ENCODE assay signal across 1 cellular context in the genomic region with DNA sequence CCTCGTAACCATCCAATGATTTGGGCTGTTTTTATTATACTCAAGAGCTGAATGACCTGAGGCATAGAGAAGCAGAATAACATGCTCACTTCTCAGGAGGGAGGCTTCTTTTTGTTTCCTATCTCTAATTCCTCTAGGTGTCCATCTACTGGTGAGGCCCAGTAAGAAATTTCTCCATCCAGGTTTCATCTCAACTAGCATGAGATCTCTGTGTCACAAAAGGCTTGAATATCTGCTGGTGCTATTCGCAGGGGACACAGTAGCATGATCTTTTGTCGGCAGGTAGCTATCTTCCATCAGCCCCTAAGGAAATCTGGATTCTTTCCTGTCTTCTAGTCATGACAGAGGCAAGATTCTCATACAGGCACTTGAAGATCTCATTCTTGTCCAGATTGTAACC.
TF ChIP-seq lines count a peak whose summit lies in the region.

No MANE protein-coding gene starts in this region.

TF ChIP-seq in GM23338, 12 proteins besides CTCF, POLR2A, EP300 and RAD21:
- TF ChIP-seq, protein P1, sequence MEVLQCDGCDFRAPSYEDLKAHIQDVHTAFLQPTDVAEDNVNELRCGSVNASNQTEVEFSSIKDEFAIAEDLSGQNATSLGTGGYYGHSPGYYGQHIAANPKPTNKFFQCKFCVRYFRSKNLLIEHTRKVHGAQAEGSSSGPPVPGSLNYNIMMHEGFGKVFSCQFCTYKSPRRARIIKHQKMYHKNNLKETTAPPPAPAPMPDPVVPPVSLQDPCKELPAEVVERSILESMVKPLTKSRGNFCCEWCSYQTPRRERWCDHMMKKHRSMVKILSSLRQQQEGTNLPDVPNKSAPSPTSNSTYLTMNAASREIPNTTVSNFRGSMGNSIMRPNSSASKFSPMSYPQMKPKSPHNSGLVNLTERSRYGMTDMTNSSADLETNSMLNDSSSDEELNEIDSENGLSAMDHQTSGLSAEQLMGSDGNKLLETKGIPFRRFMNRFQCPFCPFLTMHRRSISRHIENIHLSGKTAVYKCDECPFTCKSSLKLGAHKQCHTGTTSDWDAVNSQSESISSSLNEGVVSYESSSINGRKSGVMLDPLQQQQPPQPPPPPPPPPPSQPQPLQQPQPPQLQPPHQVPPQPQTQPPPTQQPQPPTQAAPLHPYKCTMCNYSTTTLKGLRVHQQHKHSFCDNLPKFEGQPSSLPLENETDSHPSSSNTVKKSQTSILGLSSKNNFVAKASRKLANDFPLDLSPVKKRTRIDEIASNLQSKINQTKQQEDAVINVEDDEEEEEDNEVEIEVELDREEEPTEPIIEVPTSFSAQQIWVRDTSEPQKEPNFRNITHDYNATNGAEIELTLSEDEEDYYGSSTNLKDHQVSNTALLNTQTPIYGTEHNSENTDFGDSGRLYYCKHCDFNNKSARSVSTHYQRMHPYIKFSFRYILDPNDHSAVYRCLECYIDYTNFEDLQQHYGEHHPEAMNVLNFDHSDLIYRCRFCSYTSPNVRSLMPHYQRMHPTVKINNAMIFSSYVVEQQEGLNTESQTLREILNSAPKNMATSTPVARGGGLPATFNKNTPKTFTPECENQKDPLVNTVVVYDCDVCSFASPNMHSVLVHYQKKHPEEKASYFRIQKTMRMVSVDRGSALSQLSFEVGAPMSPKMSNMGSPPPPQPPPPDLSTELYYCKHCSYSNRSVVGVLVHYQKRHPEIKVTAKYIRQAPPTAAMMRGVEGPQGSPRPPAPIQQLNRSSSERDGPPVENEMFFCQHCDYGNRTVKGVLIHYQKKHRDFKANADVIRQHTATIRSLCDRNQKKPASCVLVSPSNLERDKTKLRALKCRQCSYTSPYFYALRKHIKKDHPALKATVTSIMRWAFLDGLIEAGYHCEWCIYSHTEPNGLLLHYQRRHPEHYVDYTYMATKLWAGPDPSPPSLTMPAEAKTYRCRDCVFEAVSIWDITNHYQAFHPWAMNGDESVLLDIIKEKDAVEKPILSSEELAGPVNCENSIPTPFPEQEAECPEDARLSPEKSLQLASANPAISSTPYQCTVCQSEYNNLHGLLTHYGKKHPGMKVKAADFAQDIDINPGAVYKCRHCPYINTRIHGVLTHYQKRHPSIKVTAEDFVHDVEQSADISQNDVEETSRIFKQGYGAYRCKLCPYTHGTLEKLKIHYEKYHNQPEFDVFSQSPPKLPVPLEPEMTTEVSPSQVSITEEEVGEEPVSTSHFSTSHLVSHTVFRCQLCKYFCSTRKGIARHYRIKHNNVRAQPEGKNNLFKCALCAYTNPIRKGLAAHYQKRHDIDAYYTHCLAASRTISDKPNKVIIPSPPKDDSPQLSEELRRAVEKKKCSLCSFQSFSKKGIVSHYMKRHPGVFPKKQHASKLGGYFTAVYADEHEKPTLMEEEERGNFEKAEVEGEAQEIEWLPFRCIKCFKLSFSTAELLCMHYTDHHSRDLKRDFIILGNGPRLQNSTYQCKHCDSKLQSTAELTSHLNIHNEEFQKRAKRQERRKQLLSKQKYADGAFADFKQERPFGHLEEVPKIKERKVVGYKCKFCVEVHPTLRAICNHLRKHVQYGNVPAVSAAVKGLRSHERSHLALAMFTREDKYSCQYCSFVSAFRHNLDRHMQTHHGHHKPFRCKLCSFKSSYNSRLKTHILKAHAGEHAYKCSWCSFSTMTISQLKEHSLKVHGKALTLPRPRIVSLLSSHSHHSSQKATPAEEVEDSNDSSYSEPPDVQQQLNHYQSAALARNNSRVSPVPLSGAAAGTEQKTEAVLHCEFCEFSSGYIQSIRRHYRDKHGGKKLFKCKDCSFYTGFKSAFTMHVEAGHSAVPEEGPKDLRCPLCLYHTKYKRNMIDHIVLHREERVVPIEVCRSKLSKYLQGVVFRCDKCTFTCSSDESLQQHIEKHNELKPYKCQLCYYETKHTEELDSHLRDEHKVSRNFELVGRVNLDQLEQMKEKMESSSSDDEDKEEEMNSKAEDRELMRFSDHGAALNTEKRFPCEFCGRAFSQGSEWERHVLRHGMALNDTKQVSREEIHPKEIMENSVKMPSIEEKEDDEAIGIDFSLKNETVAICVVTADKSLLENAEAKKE (CRISPR knock-in tag; IDR thresholded peaks at IDR 0.05): peak; percentile 51; the same call in 1 of the 2 replicates
- TF ChIP-seq EZH2phosphoT487 (IDR thresholded peaks at IDR 0.05; ENCODE audit: unreplicated experiment): no peak
